1 cellular context compared by ENCODE assay signal in genomic region chr6:109853951-109854350, GRCh38.
TF ChIP-seq lines count a peak whose summit lies in the region.

No MANE protein-coding gene starts in this region.

TF ChIP-seq in H1, 55 proteins besides CTCF, POLR2A, EP300 and RAD21 (continued from another document):
- no peak for TF ChIP-seq ATF2 (IDR thresholded peaks at IDR 0.05; ENCODE audit: low read length)
- TF ChIP-seq, protein P1, sequence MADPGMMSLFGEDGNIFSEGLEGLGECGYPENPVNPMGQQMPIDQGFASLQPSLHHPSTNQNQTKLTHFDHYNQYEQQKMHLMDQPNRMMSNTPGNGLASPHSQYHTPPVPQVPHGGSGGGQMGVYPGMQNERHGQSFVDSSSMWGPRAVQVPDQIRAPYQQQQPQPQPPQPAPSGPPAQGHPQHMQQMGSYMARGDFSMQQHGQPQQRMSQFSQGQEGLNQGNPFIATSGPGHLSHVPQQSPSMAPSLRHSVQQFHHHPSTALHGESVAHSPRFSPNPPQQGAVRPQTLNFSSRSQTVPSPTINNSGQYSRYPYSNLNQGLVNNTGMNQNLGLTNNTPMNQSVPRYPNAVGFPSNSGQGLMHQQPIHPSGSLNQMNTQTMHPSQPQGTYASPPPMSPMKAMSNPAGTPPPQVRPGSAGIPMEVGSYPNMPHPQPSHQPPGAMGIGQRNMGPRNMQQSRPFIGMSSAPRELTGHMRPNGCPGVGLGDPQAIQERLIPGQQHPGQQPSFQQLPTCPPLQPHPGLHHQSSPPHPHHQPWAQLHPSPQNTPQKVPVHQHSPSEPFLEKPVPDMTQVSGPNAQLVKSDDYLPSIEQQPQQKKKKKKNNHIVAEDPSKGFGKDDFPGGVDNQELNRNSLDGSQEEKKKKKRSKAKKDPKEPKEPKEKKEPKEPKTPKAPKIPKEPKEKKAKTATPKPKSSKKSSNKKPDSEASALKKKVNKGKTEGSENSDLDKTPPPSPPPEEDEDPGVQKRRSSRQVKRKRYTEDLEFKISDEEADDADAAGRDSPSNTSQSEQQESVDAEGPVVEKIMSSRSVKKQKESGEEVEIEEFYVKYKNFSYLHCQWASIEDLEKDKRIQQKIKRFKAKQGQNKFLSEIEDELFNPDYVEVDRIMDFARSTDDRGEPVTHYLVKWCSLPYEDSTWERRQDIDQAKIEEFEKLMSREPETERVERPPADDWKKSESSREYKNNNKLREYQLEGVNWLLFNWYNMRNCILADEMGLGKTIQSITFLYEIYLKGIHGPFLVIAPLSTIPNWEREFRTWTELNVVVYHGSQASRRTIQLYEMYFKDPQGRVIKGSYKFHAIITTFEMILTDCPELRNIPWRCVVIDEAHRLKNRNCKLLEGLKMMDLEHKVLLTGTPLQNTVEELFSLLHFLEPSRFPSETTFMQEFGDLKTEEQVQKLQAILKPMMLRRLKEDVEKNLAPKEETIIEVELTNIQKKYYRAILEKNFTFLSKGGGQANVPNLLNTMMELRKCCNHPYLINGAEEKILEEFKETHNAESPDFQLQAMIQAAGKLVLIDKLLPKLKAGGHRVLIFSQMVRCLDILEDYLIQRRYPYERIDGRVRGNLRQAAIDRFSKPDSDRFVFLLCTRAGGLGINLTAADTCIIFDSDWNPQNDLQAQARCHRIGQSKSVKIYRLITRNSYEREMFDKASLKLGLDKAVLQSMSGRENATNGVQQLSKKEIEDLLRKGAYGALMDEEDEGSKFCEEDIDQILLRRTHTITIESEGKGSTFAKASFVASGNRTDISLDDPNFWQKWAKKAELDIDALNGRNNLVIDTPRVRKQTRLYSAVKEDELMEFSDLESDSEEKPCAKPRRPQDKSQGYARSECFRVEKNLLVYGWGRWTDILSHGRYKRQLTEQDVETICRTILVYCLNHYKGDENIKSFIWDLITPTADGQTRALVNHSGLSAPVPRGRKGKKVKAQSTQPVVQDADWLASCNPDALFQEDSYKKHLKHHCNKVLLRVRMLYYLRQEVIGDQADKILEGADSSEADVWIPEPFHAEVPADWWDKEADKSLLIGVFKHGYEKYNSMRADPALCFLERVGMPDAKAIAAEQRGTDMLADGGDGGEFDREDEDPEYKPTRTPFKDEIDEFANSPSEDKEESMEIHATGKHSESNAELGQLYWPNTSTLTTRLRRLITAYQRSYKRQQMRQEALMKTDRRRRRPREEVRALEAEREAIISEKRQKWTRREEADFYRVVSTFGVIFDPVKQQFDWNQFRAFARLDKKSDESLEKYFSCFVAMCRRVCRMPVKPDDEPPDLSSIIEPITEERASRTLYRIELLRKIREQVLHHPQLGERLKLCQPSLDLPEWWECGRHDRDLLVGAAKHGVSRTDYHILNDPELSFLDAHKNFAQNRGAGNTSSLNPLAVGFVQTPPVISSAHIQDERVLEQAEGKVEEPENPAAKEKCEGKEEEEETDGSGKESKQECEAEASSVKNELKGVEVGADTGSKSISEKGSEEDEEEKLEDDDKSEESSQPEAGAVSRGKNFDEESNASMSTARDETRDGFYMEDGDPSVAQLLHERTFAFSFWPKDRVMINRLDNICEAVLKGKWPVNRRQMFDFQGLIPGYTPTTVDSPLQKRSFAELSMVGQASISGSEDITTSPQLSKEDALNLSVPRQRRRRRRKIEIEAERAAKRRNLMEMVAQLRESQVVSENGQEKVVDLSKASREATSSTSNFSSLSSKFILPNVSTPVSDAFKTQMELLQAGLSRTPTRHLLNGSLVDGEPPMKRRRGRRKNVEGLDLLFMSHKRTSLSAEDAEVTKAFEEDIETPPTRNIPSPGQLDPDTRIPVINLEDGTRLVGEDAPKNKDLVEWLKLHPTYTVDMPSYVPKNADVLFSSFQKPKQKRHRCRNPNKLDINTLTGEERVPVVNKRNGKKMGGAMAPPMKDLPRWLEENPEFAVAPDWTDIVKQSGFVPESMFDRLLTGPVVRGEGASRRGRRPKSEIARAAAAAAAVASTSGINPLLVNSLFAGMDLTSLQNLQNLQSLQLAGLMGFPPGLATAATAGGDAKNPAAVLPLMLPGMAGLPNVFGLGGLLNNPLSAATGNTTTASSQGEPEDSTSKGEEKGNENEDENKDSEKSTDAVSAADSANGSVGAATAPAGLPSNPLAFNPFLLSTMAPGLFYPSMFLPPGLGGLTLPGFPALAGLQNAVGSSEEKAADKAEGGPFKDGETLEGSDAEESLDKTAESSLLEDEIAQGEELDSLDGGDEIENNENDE (IDR thresholded peaks at IDR 0.05; ENCODE audit: insufficient replicate concordance, low read length): no peak
- TF ChIP-seq POLR2AphosphoS5 (IDR thresholded peaks at IDR 0.05; ENCODE audit: low read depth, low read length): no peak
- TF ChIP-seq SRF (IDR thresholded peaks at IDR 0.05; ENCODE audit: low read depth, low read length): no peak
- TF ChIP-seq NANOG (IDR thresholded peaks at IDR 0.05; ENCODE audit: insufficient read depth, low read depth, low read length, poor library complexity, severe bottlenecking): no peak
- no peak for TF ChIP-seq EZH2 (IDR thresholded peaks at IDR 0.05; ENCODE audit: low read depth, low read length, severe bottlenecking)
- TF ChIP-seq CHD2 (IDR thresholded peaks at IDR 0.05; ENCODE audit: low read length): no peak
- no peak for TF ChIP-seq RBBP5 (IDR thresholded peaks at IDR 0.05; ENCODE audit: borderline replicate concordance, low read depth, low read length)
- no peak for TF ChIP-seq JUN (IDR thresholded peaks at IDR 0.05; ENCODE audit: low read depth, low read length)
- no peak for TF ChIP-seq TAF1 (IDR thresholded peaks at IDR 0.05; ENCODE audit: low read depth, low read length)
- TF ChIP-seq EGR1 (IDR thresholded peaks at IDR 0.05; ENCODE audit: borderline replicate concordance, low read depth, low read length): no peak
- no peak for TF ChIP-seq RNF2 (IDR thresholded peaks at IDR 0.05; ENCODE audit: borderline replicate concordance, low read depth, low read length, missing control alignments, poor library complexity, severe bottlenecking)
- no peak for TF ChIP-seq BRCA1 (IDR thresholded peaks at IDR 0.05; ENCODE audit: low read depth, low read length)
- TF ChIP-seq RFX5 (IDR thresholded peaks at IDR 0.05; ENCODE audit: borderline replicate concordance, low read depth, low read length): no peak
- TF ChIP-seq TEAD4 (IDR thresholded peaks at IDR 0.05; ENCODE audit: low read depth, low read length): no peak
- TF ChIP-seq POU5F1 (IDR thresholded peaks at IDR 0.05; ENCODE audit: low read depth, low read length): no peak
